9 cellular contexts compared by ENCODE assay signal in genomic region chr1:219460561-219461511, GRCh38.
A peak's percentile ranks its signal among the peaks of the same experiment; 100 is the strongest.
DNase-seq lines count a peak whose midpoint lies in the region; ATAC-seq and TF ChIP-seq lines count a peak whose summit lies in the region.
"Had no signal": no experiment of that assay in that cellular context is flagged by ENCODE, and none has a peak within 500 bp of the region (broad histone marks: within the 10 kb centered on the region; RNA-seq: fewer than 3 reads in every experiment).

No MANE protein-coding gene starts in this region.

- H3F3A ChIP-seq in DOHH2 (ENCODE audit: control insufficient read depth, insufficient read depth), result no peaks in the 10 kb centered on the region

- H4K20me1 ChIP-seq in DOHH2 (ENCODE audit: control insufficient read depth, insufficient read depth, low read depth, low read length), result no peaks in the 10 kb centered on the region

- no peaks in the 10 kb centered on the region for H3K79me2 ChIP-seq in DOHH2 (ENCODE audit: control insufficient read depth, low read length)

- no peaks in the 10 kb centered on the region for H3K9me3 ChIP-seq in DOHH2 (ENCODE audit: control insufficient read depth, insufficient read depth, low read length)

- peak overlapping the region; percentile 22; the same call in 1 of the 2 replicates for H3K27ac ChIP-seq in DOHH2 (ENCODE audit: low read depth, low read length)

- H3K4me2 ChIP-seq in DOHH2 (ENCODE audit: low read length), result peak overlapping the region; percentile 38

- ATAC-seq in GM21367 (IDR thresholded peaks at IDR 0.05; ENCODE audit: unreplicated experiment) (peak; percentile 87), HG03521 (IDR thresholded peaks at IDR 0.05; ENCODE audit: unreplicated experiment) (peak; percentile 85)

- DNase-seq in fibroblast of gingiva (ENCODE audit: low read depth) (peak; percentile 91), middle frontal gyrus (ENCODE audit: extremely low spot score, low spot score) (no peak), NCI-H1105 (lab: John Stamatoyannopoulos, UW) (no peak), NCI-H510A (lab: John Stamatoyannopoulos, UW) (no peak), cerebellar nuclear complex (lab: John Stamatoyannopoulos, UW) (no peak)
- DNase-seq: activated naive CD8-positive, alpha-beta T cell treated with anti-CD3 and anti-CD28 coated beads, Interleukin-2, amount 10 ng/mL, durations not matched to agents 7 days and 5 days had no signal

- peaks cover 2% of the 10 kb centered on the region; the same call in 1 of the 2 replicates for H3K27me3 ChIP-seq in DOHH2 (ENCODE audit: control insufficient read depth, low read length)

- no peak for TF ChIP-seq CTCF in DOHH2 (IDR thresholded peaks at IDR 0.05; ENCODE audit: low read depth, low read length, poor library complexity, severe bottlenecking)

- peak overlapping the region; percentile 15 for H3K4me3 ChIP-seq in DOHH2 (ENCODE audit: low read length)

- peaks cover 21% of the 10 kb centered on the region for H3K4me1 ChIP-seq in DOHH2 (ENCODE audit: control insufficient read depth, low read length)

- no peaks in the 10 kb centered on the region for H3K36me3 ChIP-seq in DOHH2 (ENCODE audit: control insufficient read depth, low read length)

- no peaks in the 10 kb centered on the region for H3K9me2 ChIP-seq in DOHH2 (replicated peaks; ENCODE audit: control insufficient read depth, low read length)
